1 cellular context compared by ENCODE assay signal in genomic region chr9:133489253-133490190, GRCh38.
TF ChIP-seq lines count a peak whose summit lies in the region.

No MANE protein-coding gene starts in this region.

TF ChIP-seq in HepG2, 621 proteins besides CTCF, POLR2A, EP300 and RAD21:
- TF ChIP-seq NFIB (CRISPR knock-in tag; IDR thresholded peaks at IDR 0.05; ENCODE audit: borderline replicate concordance) (no peak), ZBTB40 (IDR thresholded peaks at IDR 0.05) (no peak), ZBTB40 (CRISPR knock-in tag; IDR thresholded peaks at IDR 0.05) (no peak), ZBED4 (CRISPR knock-in tag; IDR thresholded peaks at IDR 0.05; ENCODE audit: borderline replicate concordance) (no peak), SNAI1 (CRISPR knock-in tag; IDR thresholded peaks at IDR 0.05; ENCODE audit: borderline replicate concordance) (no peak), THAP8 (CRISPR knock-in tag; IDR thresholded peaks at IDR 0.05; ENCODE audit: borderline replicate concordance) (no peak), ZNF276 (CRISPR knock-in tag; IDR thresholded peaks at IDR 0.05; ENCODE audit: low read depth) (no peak), NFIC (IDR thresholded peaks at IDR 0.05; ENCODE audit: low read length) (no peak), PRDM4 (CRISPR knock-in tag; IDR thresholded peaks at IDR 0.05; ENCODE audit: borderline replicate concordance) (no peak), CEBPB (IDR thresholded peaks at IDR 0.05; ENCODE audit: borderline replicate concordance, low read depth, low read length) (no peak)
